Comparison of ENCODE assay signal across 5 cellular contexts in genomic region chr5:91304015-91304414, GRCh38.
DNase-seq lines count a peak whose midpoint lies in the region; ATAC-seq and TF ChIP-seq lines count a peak whose summit lies in the region.
"Not testable (repeated sequence)": the region's sequence is repeated elsewhere in the genome, so short reads cannot be mapped to it uniquely, and the experiment has no call there.

No MANE protein-coding gene starts in this region.

- not testable (repeated sequence) for TF ChIP-seq CTCF in IMR-90 (conservative IDR thresholded peaks at IDR 0.05; ENCODE audit: low read depth, low read length); dorsolateral prefrontal cortex (IDR thresholded peaks at IDR 0.05 in 54 of 56, conservative IDR thresholded peaks at IDR 0.05 in 2 of 56; ENCODE audit: low read depth in 1 of 56, partially characterized antibody in 56 of 56); psoas muscle (IDR thresholded peaks at IDR 0.05)

- ATAC-seq in IMR-90 (ENCODE audit: low read depth), result not testable (repeated sequence)
- peak; percentile 17 to 53 (median 42) for ATAC-seq in psoas muscle

- not testable (repeated sequence) for H3K4me3 ChIP-seq in IMR-90 (ENCODE audit: insufficient read depth, low read depth, low read length); dorsolateral prefrontal cortex; psoas muscle; skeletal muscle tissue (ENCODE audit: low read length in 3 of 3)

- TF ChIP-seq RAD21 in IMR-90 (IDR thresholded peaks at IDR 0.05; ENCODE audit: low read length), result not testable (repeated sequence)

- in situ Hi-C loops in IMR-90 (cut with MboI; ENCODE audit: low sequenced_read_pairs), result not testable (repeated sequence)

- not testable (repeated sequence) for H4K91ac ChIP-seq in IMR-90 (ENCODE audit: insufficient read depth, low read depth, low read length)

- intact Hi-C loops in IMR-90 (cut with micrococcal nuclease); dorsolateral prefrontal cortex (cut with DNase I); psoas muscle (cut with DNase I): not testable (repeated sequence)

- H2BK120ac ChIP-seq in IMR-90 (ENCODE audit: low read depth, low read length), result not testable (repeated sequence)

- not testable (repeated sequence) for H3K9ac ChIP-seq in IMR-90 (ENCODE audit: low read depth, low read length); skeletal muscle tissue (ENCODE audit: low read depth in 1 of 3, low read length in 3 of 3)

- H2BK20ac ChIP-seq in IMR-90 (ENCODE audit: low read depth, low read length), result not testable (repeated sequence)

- H3K9me1 ChIP-seq in IMR-90 (ENCODE audit: insufficient read depth, low read length), result not testable (repeated sequence)

- WGBS in IMR-90 (ENCODE audit: extremely low coverage in 2 of 2, insufficient read length in 1 of 2), 2 experiments, result no CpG with 5 or more reads among the region's 4 CpGs
- WGBS in psoas muscle, 3 donors, result 32 to 54% (median 35%) methylated on average over 4 of the region's 4 CpGs

- H3K4me1 ChIP-seq in IMR-90 (ENCODE audit: control insufficient read depth, insufficient read depth, low read length), result not testable (repeated sequence)
- H3K4me1 ChIP-seq in psoas muscle (peaks cover 41% of the 10 kb centered on the region), skeletal muscle tissue (ENCODE audit: control insufficient read depth in 3 of 3, insufficient read depth in 3 of 3, low read length in 3 of 3) (peaks cover 9 to 13% (median 9%) of the 10 kb centered on the region in 3 donors)

- not testable (repeated sequence) for H2BK5ac ChIP-seq in IMR-90 (ENCODE audit: low read depth, low read length, poor library complexity, severe bottlenecking)

- BruUV-seq in IMR-90 (replicated peaks; lab: Mats Ljungman, UMichigan), result not testable (repeated sequence)

- not testable (repeated sequence) for H3K4me2 ChIP-seq in IMR-90 (ENCODE audit: low read depth, low read length)

- POLR2A ChIA-PET in IMR-90 (lab: Charles Lee; ENCODE audit: unreplicated experiment), result not testable (repeated sequence)

- peak overlapping the region; percentile 44; the same call in 1 of the 2 replicates for H2AK5ac ChIP-seq in IMR-90 (ENCODE audit: low read depth, low read length)

- H2BK15ac ChIP-seq in IMR-90 (ENCODE audit: low read depth, low read length), result not testable (repeated sequence)

- not testable (repeated sequence) for DNase-seq in IMR-90; caudate nucleus (lab: John Stamatoyannopoulos, UW); dorsolateral prefrontal cortex; psoas muscle

- not testable (repeated sequence) for H2AFZ ChIP-seq in IMR-90 (replicated peaks; ENCODE audit: low read length, poor library complexity)

- H4K20me1 ChIP-seq in IMR-90 (ENCODE audit: insufficient read depth, low read length), result not testable (repeated sequence)

- H3K27me3 ChIP-seq in IMR-90 (ENCODE audit: control insufficient read depth, insufficient read depth, low read length); dorsolateral prefrontal cortex; psoas muscle (ENCODE audit: insufficient read depth in 3 of 3, low read length in 2 of 3); skeletal muscle tissue (ENCODE audit: control insufficient read depth in 3 of 3, insufficient read depth in 3 of 3, low read length in 3 of 3): not testable (repeated sequence)

- CTCF ChIA-PET in IMR-90 (lab: Yijun Ruan, JAX), result not testable (repeated sequence)

- not testable (repeated sequence) for H3K14ac ChIP-seq in IMR-90 (replicated peaks; ENCODE audit: low read depth, low read length)

- H3K23ac ChIP-seq in IMR-90 (ENCODE audit: low read depth, low read length), result not testable (repeated sequence)

- not testable (repeated sequence) for H3K79me1 ChIP-seq in IMR-90 (ENCODE audit: low read depth in 1 of 2, low read length in 2 of 2)

- not testable (repeated sequence) for H3K36me3 ChIP-seq in IMR-90 (ENCODE audit: control insufficient read depth, insufficient read depth, low read length); psoas muscle (ENCODE audit: insufficient read depth in 1 of 2, low read depth in 1 of 2); skeletal muscle tissue (ENCODE audit: control insufficient read depth in 3 of 3, insufficient read depth in 3 of 3, low read length in 3 of 3)

- dilution Hi-C loops in IMR-90 (cut with HindIII; ENCODE audit: low sequenced_read_pairs, unreplicated experiment), result not testable (repeated sequence)

- not testable (repeated sequence) for TF ChIP-seq POLR2A in IMR-90 (IDR thresholded peaks at IDR 0.05; ENCODE audit: low read depth, low read length)

- not testable (repeated sequence) for H2AK9ac ChIP-seq in IMR-90 (replicated peaks; ENCODE audit: low read depth, low read length, poor library complexity)

- not testable (repeated sequence) for H4K8ac ChIP-seq in IMR-90 (ENCODE audit: low read depth in 2 of 2, low read length in 2 of 2)

- H4K5ac ChIP-seq in IMR-90 (ENCODE audit: low read depth, low read length), result not testable (repeated sequence)

- H3K27ac ChIP-seq in IMR-90 (ENCODE audit: insufficient read depth, low read length), result not testable (repeated sequence)
- H3K27ac ChIP-seq in caudate nucleus (ENCODE audit: low read depth, low read length) (peak overlapping the region; percentile 66), dorsolateral prefrontal cortex (peak overlapping the region in 35 of 59 donors; percentile 35 to 97 (median 86)), psoas muscle (peak overlapping the region; percentile 97), skeletal muscle tissue (ENCODE audit: low read depth, low read length) (peak overlapping the region; percentile 48)

- not testable (repeated sequence) for H3K4ac ChIP-seq in IMR-90 (ENCODE audit: low read depth, low read length)

- H3K9me3 ChIP-seq in IMR-90 (ENCODE audit: control insufficient read depth, insufficient read depth, low read length); psoas muscle; skeletal muscle tissue (ENCODE audit: control insufficient read depth in 3 of 3, low read length in 3 of 3): not testable (repeated sequence)

- not testable (repeated sequence) for H3K18ac ChIP-seq in IMR-90 (ENCODE audit: low read depth, low read length)

- not testable (repeated sequence) for H3K56ac ChIP-seq in IMR-90 (ENCODE audit: extremely low read depth, insufficient read depth, low read length)
